In the genomic region with DNA sequence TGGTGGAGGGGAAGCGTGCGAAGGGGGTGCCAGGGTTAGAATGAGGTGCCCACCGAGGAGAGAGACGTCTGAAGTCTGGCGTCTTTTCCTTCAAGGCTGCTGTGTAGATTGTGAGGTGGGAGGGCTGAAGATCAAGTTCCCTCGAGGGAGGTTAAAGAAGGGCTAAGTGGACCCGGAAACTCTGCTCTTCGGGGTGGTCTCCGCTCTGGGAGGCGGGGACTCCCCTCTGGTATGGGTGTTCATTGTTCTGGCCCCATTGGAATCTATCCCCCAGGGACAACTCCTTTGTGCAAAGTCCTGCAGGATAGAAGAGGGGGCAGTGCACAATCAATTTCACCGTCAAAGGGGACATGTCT, we compare ENCODE assay signal across 8 cellular contexts. TPM values are rescaled to one million over a fixed set of nuclear protein-coding genes. Genes with fewer than 3 reads are reported as not detected.
DNase-seq lines count a peak whose midpoint lies in the region; ATAC-seq and TF ChIP-seq lines count a peak whose summit lies in the region.

No MANE protein-coding gene starts in this region.

- peak overlapping the region; percentile 74 for H3K4me3 Mint-ChIP-seq in progenitor cell of endocrine pancreas (ENCODE audit: low read depth)

- H3K4me2 ChIP-seq in DOHH2 (ENCODE audit: low read length), result peak overlapping the region; percentile 100

- H3K79me2 ChIP-seq in DOHH2 (ENCODE audit: control insufficient read depth, low read length), result peaks cover 49% of the 10 kb centered on the region

- WGBS in esophagus, 2 donors, result 20 to 28% methylated on average over 11 of the region's 11 CpGs
- WGBS in body of pancreas, 2 donors, result 52 to 77% methylated on average over 11 of the region's 11 CpGs

- no peak for TF ChIP-seq POLR2A in body of pancreas (IDR thresholded peaks at IDR 0.05)

- intact Hi-C loops in body of pancreas (cut with DNase I), result no loop called here

- TF ChIP-seq CTCF in DOHH2 (IDR thresholded peaks at IDR 0.05; ENCODE audit: low read depth, low read length, poor library complexity, severe bottlenecking) (no peak), RWPE2 (IDR thresholded peaks at IDR 0.05; ENCODE audit: poor library complexity, severe bottlenecking) (no peak), progenitor cell of endocrine pancreas (IDR thresholded peaks at IDR 0.05; ENCODE audit: unreplicated experiment) (no peak), body of pancreas (IDR thresholded peaks at IDR 0.05) (no peak)

- no peaks in the 10 kb centered on the region for H3K9me2 ChIP-seq in DOHH2 (replicated peaks; ENCODE audit: control insufficient read depth, low read length)

- H3F3A ChIP-seq in DOHH2 (ENCODE audit: control insufficient read depth, insufficient read depth), result peaks cover 33% of the 10 kb centered on the region

- H3K9me3 ChIP-seq in DOHH2 (ENCODE audit: control insufficient read depth, insufficient read depth, low read length) (no peaks in the 10 kb centered on the region), RWPE2 (ENCODE audit: severe bottlenecking) (no peaks in the 10 kb centered on the region), esophagus (ENCODE audit: control insufficient read depth in 2 of 2, insufficient read depth in 1 of 2, low read depth in 1 of 2, low read length in 1 of 2) (no peaks in the 10 kb centered on the region), body of pancreas (no peaks in the 10 kb centered on the region)

- peaks cover 38% of the 10 kb centered on the region for H3K36me3 Mint-ChIP-seq in progenitor cell of endocrine pancreas (ENCODE audit: insufficient read depth)

- DNase-seq in RWPE2 (ENCODE audit: low spot score) (no peak), progenitor cell of endocrine pancreas (ENCODE audit: low spot score, unreplicated experiment) (peak; percentile 27), OCI-M1 (lab: John Stamatoyannopoulos, UW) (no peak), NCI-H1694 treated with DMSO at 0.1 percent for 48 hours (lab: John Stamatoyannopoulos, UW) (no peak), cerebellar nuclear complex (lab: John Stamatoyannopoulos, UW) (no peak), body of pancreas (no peak)

- H3K36me3 ChIP-seq in DOHH2 (ENCODE audit: control insufficient read depth, low read length), result peaks cover 35% of the 10 kb centered on the region
- H3K36me3 ChIP-seq in RWPE2 (ENCODE audit: low read depth), result peaks cover 62% of the 10 kb centered on the region
- H3K36me3 ChIP-seq in esophagus (ENCODE audit: control insufficient read depth in 2 of 2, insufficient read depth in 2 of 2, low read length in 1 of 2), result peaks cover 0 to 27% of the 10 kb centered on the region in 2 donors
- peaks cover 7 to 12% of the 10 kb centered on the region in 2 donors for H3K36me3 ChIP-seq in body of pancreas (replicated peaks in 1 of 2; ENCODE audit: insufficient read depth in 1 of 2, low read depth in 2 of 2)

- peak overlapping the region; percentile 98 for H3K4me3 ChIP-seq in DOHH2 (ENCODE audit: low read length)
- H3K4me3 ChIP-seq in RWPE2 (ENCODE audit: severe bottlenecking), result peak overlapping the region; percentile 56
- H3K4me3 ChIP-seq in esophagus (ENCODE audit: low read depth in 1 of 2, low read length in 2 of 2), result peak overlapping the region; percentile 45 to 50
- no peak overlapping the region for H3K4me3 ChIP-seq in body of pancreas

- peak overlapping the region; percentile 30 for H3K27ac ChIP-seq in DOHH2 (ENCODE audit: low read depth, low read length)
- H3K27ac ChIP-seq in RWPE2 (ENCODE audit: poor library complexity, severe bottlenecking), result peak overlapping the region; percentile 92
- H3K27ac ChIP-seq in esophagus (ENCODE audit: low read depth in 2 of 2, low read length in 1 of 2), result peak overlapping the region; percentile 84 to 86
- H3K27ac ChIP-seq in body of pancreas, result peak overlapping the region in 2 of 4 donors; percentile 76 to 77

- peak overlapping the region; percentile 99 for H3K27ac Mint-ChIP-seq in progenitor cell of endocrine pancreas

- H3K27me3 Mint-ChIP-seq in progenitor cell of endocrine pancreas, result no peaks in the 10 kb centered on the region

- peaks cover 41% of the 10 kb centered on the region for H3K4me1 Mint-ChIP-seq in progenitor cell of endocrine pancreas (ENCODE audit: low read depth)

- peaks cover 3% of the 10 kb centered on the region; the same call in 1 of the 2 replicates for H3K27me3 ChIP-seq in DOHH2 (ENCODE audit: control insufficient read depth, low read length)
- H3K27me3 ChIP-seq in RWPE2 (ENCODE audit: insufficient read depth, poor library complexity, severe bottlenecking), result no peaks in the 10 kb centered on the region
- H3K27me3 ChIP-seq in esophagus (ENCODE audit: control insufficient read depth in 1 of 2, insufficient read depth in 2 of 2, low read length in 2 of 2), result no peaks in the 10 kb centered on the region
- peaks cover 0 to 6% of the 10 kb centered on the region in 2 donors for H3K27me3 ChIP-seq in body of pancreas

- H3K4me1 ChIP-seq in DOHH2 (ENCODE audit: control insufficient read depth, low read length) (peaks cover 31% of the 10 kb centered on the region), RWPE2 (ENCODE audit: insufficient read depth, poor library complexity, severe bottlenecking) (peaks cover 18% of the 10 kb centered on the region), esophagus (ENCODE audit: control insufficient read depth in 2 of 2, insufficient read depth in 2 of 2, low read length in 1 of 2) (peaks cover 0 to 6% of the 10 kb centered on the region in 2 donors), body of pancreas (peaks cover 30% of the 10 kb centered on the region)

- H4K20me1 ChIP-seq in DOHH2 (ENCODE audit: control insufficient read depth, insufficient read depth, low read depth, low read length), result peaks cover 19% of the 10 kb centered on the region

- H3K9me3 Mint-ChIP-seq in progenitor cell of endocrine pancreas (ENCODE audit: low read depth), result no peaks in the 10 kb centered on the region

- no peak for ATAC-seq in RWPE2 (ENCODE audit: low read depth)
- no peak for ATAC-seq in body of pancreas

RNA-seq across cellular contexts. Expression of gene RAB34, which starts 0.6 kb away (rescaled TPM):
- polyA plus RNA-seq in esophagus, result 10 to 100 TPM; 31.5 to 42.2 TPM
- total RNA-seq in progenitor cell of endocrine pancreas, result 147 and 150 TPM in 2 replicates
- 10 to 100 TPM; 18.2 to 61.3 TPM for total RNA-seq in body of pancreas

RNA-seq across cellular contexts. Expression of gene RPL23A, which starts 1.5 kb away (rescaled TPM):
- polyA plus RNA-seq in esophagus, result 1,000 to 10,000 TPM in 1 of 2 donors, 100 to 1,000 TPM in 1; 745 to 1,436 TPM
- total RNA-seq in progenitor cell of endocrine pancreas (1,486 and 1,562 TPM in 2 replicates), body of pancreas (100 to 1,000 TPM; 208 to 220 TPM)

RNA-seq across cellular contexts. Expression of gene PROCA1, which starts 6.6 kb away (rescaled TPM):
- polyA plus RNA-seq in esophagus, result 1 to 10 TPM in 1 of 2 donors, under 1 TPM in 1; 0.59 to 2.0 TPM
- total RNA-seq in progenitor cell of endocrine pancreas (15.2 and 16.3 TPM in 2 replicates), body of pancreas (not detected)

RNA-seq across cellular contexts. Expression of gene TLCD1, which starts 7.7 kb away (rescaled TPM):
- 10 to 100 TPM; 12.5 to 16.9 TPM for polyA plus RNA-seq in esophagus
- total RNA-seq in progenitor cell of endocrine pancreas, result 14.0 and 15.5 TPM in 2 replicates
- 1 to 10 TPM; 2.0 to 3.1 TPM for total RNA-seq in body of pancreas

RNA-seq across cellular contexts. Expression of gene NEK8, which starts 10.3 kb away (rescaled TPM):
- polyA plus RNA-seq in esophagus, result 1 to 10 TPM; 2.6 to 5.3 TPM
- total RNA-seq in progenitor cell of endocrine pancreas, result 15.4 and 16.8 TPM in 2 replicates
- 10 to 100 TPM in 1 of 2 donors, 1 to 10 TPM in 1; 2.9 to 18.5 TPM for total RNA-seq in body of pancreas

Comparison
In these comparisons a context has a peak if more than half of its experiments do, and no peak if none do; other contexts are left out.
1. H3K4me3 ChIP-seq: peak in DOHH2 (single experiment), RWPE2 (single experiment) and esophagus (2 of 2); none in body of pancreas (0 of 2).
2. RNA of gene PROCA1, which starts 6.6 kb away (total RNA-seq): 15.2 to 16.3 TPM in progenitor cell of endocrine pancreas; not detected in body of pancreas; every median in the first group is over 10 times any median in the second.